Comparison of ENCODE assay signal across 8 cellular contexts in the genomic region with DNA sequence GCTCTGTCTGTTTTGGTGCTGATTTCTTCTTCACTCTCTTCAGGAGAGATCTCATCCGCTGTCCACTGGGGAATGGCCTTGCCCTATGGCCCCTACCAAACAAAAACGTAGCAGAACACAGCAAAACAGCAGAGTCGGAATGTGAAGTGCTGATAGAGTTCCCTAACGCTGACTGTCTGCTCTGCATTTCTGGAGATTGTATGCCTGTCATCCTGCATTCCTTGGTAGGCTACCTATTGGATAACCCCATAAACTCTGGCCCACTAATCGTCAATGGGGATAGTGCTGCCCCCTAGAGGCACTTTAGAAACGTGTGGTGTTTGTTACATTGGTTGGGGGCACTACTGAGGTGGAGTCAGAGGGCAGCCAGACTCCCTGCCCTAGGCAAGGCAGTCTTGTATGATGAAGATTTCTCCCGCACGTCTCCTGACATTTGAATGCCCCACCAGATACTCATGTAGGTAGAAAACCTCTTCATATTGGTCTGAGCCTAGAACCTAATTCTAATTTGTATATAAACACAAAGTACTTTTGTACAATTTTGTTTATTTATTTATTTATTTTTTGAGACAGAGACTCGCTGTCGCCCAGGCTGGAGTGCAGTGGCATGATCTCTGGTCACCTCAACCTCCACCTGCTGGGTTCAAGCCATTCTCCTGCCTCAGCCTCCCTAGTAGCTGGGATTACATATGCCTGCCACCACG. TPM values are rescaled to one million over a fixed set of nuclear protein-coding genes. Genes with fewer than 3 reads are reported as not detected.
DNase-seq lines count a peak whose midpoint lies in the region; ATAC-seq and TF ChIP-seq lines count a peak whose summit lies in the region.

No MANE protein-coding gene starts in this region.

- DNase-seq in EH (ENCODE audit: low read depth) = peak; percentile 81
- DNase-seq in LHCN-M2 (ENCODE audit: low read depth) = peak; percentile 83
- DNase-seq in Peyer's patch = peak in 2 of 3 donors; percentile 26 to 78
- peak in 1 of 2 donors; percentile 67 for DNase-seq in heart right ventricle
- peak; percentile 57 for DNase-seq in prostate gland (ENCODE audit: low spot score)

- H3K4me3 Mint-ChIP-seq in activated naive CD4-positive, alpha-beta T cell treated with anti-CD3 and anti-CD28 coated beads, Interleukin-2, amount 50 U/mL, for 24 hours = no peak overlapping the region

- H3K36me3 ChIP-seq in Peyer's patch = no peaks in the 10 kb centered on the region
- H3K36me3 ChIP-seq in heart right ventricle = no peaks in the 10 kb centered on the region
- no peaks in the 10 kb centered on the region for H3K36me3 ChIP-seq in prostate gland

- WGBS in heart right ventricle, 2 donors = 42 to 44% methylated on average over 11 of the region's 11 CpGs
- WGBS in prostate gland = 45% methylated on average over 11 of the region's 11 CpGs

- peak; percentile 30 to 72 (median 66) for TF ChIP-seq CTCF in Peyer's patch (IDR thresholded peaks at IDR 0.05)
- peak; percentile 47 to 83 (median 77) for TF ChIP-seq CTCF in heart right ventricle (IDR thresholded peaks at IDR 0.05)
- peak; percentile 33 to 62 (median 54) for TF ChIP-seq CTCF in prostate gland (IDR thresholded peaks at IDR 0.05)

- no peaks in the 10 kb centered on the region for H3K9me3 Mint-ChIP-seq in activated naive CD4-positive, alpha-beta T cell treated with anti-CD3 and anti-CD28 coated beads, Interleukin-2, amount 50 U/mL, for 24 hours

- intact Hi-C loops in heart right ventricle (cut with DNase I) (loop anchor here in 6 of 10 donors (1.0 to 5.0 kb wide), 4 partner anchors 50 to 166 kb away; a partner anchor contains a TSS), prostate gland (cut with DNase I) (no loop called here)

- H3K36me3 Mint-ChIP-seq in activated naive CD4-positive, alpha-beta T cell treated with anti-CD3 and anti-CD28 coated beads, Interleukin-2, amount 50 U/mL, for 24 hours = no peaks in the 10 kb centered on the region

- H3K27me3 Mint-ChIP-seq in activated naive CD4-positive, alpha-beta T cell treated with anti-CD3 and anti-CD28 coated beads, Interleukin-2, amount 50 U/mL, for 24 hours = no peaks in the 10 kb centered on the region

- no peak overlapping the region for H3K4me3 ChIP-seq in Peyer's patch
- no peak overlapping the region for H3K4me3 ChIP-seq in heart right ventricle
- H3K4me3 ChIP-seq in prostate gland = no peak overlapping the region

- peak overlapping the region; percentile 37 for H3K27ac Mint-ChIP-seq in activated naive CD4-positive, alpha-beta T cell treated with anti-CD3 and anti-CD28 coated beads, Interleukin-2, amount 50 U/mL, for 24 hours

- TF ChIP-seq POLR2A in Peyer's patch (IDR thresholded peaks at IDR 0.05) (no peak), prostate gland (IDR thresholded peaks at IDR 0.05) (no peak)

- H3K27ac ChIP-seq in Peyer's patch (no peak overlapping the region), heart right ventricle (no peak overlapping the region), prostate gland (no peak overlapping the region)

- H3K4me1 ChIP-seq in Peyer's patch (no peaks in the 10 kb centered on the region), heart right ventricle (peaks cover 0 to 13% (median 0%) of the 10 kb centered on the region in 9 donors), prostate gland (replicated peaks) (peaks cover 6% of the 10 kb centered on the region)

- peak; percentile 69 to 93 (median 88) for ATAC-seq in heart right ventricle
- no peak for ATAC-seq in GM21528 (IDR thresholded peaks at IDR 0.05; ENCODE audit: low FRiP score, unreplicated experiment)
- no peak for ATAC-seq in GM19463 (IDR thresholded peaks at IDR 0.05; ENCODE audit: unreplicated experiment)

- no peaks in the 10 kb centered on the region for H3K4me1 Mint-ChIP-seq in activated naive CD4-positive, alpha-beta T cell treated with anti-CD3 and anti-CD28 coated beads, Interleukin-2, amount 50 U/mL, for 24 hours

- H3K27me3 ChIP-seq in Peyer's patch (no peaks in the 10 kb centered on the region), heart right ventricle (no peaks in the 10 kb centered on the region), prostate gland (replicated peaks; ENCODE audit: insufficient read depth) (no peaks in the 10 kb centered on the region)

- H3K9me3 ChIP-seq in Peyer's patch (no peaks in the 10 kb centered on the region), heart right ventricle (no peaks in the 10 kb centered on the region), prostate gland (no peaks in the 10 kb centered on the region)

RNA-seq across cellular contexts. Expression of a gene that starts 15.6 kb away (rescaled TPM):
- total RNA-seq in LHCN-M2 (2014; rRNA removed) (49.2 and 53.7 TPM in 2 replicates), Peyer's patch (10 to 100 TPM in 3 of 4 donors, 1 to 10 TPM in 1; 5.4 to 12.4 (median 11.7) TPM), heart right ventricle (10 to 100 TPM; 26.7 to 33.9 (median 30.5) TPM), prostate gland (10 to 100 TPM; 50.2 to 71.6 TPM)
- polyA plus RNA-seq in LHCN-M2 (2012) = 27.2 TPM
- polyA plus RNA-seq in heart right ventricle = 10 to 100 TPM; 20.1 to 32.6 TPM

Comparison
In these comparisons a context has a peak if more than half of its experiments do, and no peak if none do; other contexts are left out.
1. ATAC-seq: peak in heart right ventricle (8 of 8); none in GM21528 (single experiment) and GM19463 (single experiment).
2. Peak in every context shown above with its lines, with median percentiles within 50 percentile points of each other: CTCF ChIP-seq.